In the genomic region with DNA sequence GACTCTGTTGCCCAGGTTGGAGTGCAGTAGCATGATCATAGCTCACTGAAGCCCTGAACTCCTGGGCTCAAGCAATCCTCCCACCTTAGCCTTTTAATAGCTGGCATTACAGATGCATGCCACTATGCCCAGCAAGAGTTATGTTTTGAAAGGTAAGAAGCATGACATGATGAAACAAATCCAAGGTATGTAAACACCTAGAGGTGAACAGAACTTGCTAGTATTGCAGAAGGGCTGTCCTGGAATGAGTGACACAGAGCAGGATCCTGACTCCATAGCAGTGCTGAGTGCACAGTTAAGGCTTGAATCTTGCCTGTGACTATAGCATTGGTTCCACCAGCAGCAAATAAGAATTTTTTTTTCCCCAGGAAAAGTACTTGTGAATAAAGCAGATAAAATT, we compare ENCODE assay signal across 29 cellular contexts.
"Had no signal": no experiment of that assay in that cellular context is flagged by ENCODE, and none has a peak within 500 bp of the region (broad histone marks: within the 10 kb centered on the region; RNA-seq: fewer than 3 reads in every experiment).

No MANE protein-coding gene starts in this region.

- H3K27ac ChIP-seq: ascending aorta, brain microvascular endothelial cell, epithelial cell of prostate, heart right ventricle, hepatocyte had no signal

- DNase-seq: activated CD4-positive, alpha-beta memory T cell treated with anti-CD3 and anti-CD28 coated beads, Interleukin-2, amount 10 ng/mL, durations not matched to agents 7 days and 5 days; activated CD4-positive, alpha-beta T cell treated with anti-CD3 and anti-CD28 coated beads for 1 hour; activated CD4-positive, alpha-beta T cell treated with anti-CD3 and anti-CD28 coated beads for 4 hours; activated CD4-positive, alpha-beta T cell treated with anti-CD3 and anti-CD28 coated beads, Interleukin-2, amount 10 ng/mL, durations not matched to agents 7 days and 5 days; activated CD4-positive, alpha-beta T cell treated with anti-CD3 and anti-CD28 coated beads, Interleukin-2, amount 50 U/mL, for 4 hours; activated CD8-positive, alpha-beta memory T cell treated with anti-CD3 and anti-CD28 coated beads, Interleukin-2, amount 50 U/mL, for 48 hours; activated gamma-delta T cell; activated naive CD4-positive, alpha-beta T cell; activated naive CD4-positive, alpha-beta T cell treated with anti-CD3 and anti-CD28 coated beads, Interleukin-2, amount 10 ng/mL, durations not matched to agents 7 days and 5 days; activated naive CD8-positive, alpha-beta T cell treated with anti-CD3 and anti-CD28 coated beads, Interleukin-2, amount 10 ng/mL, durations not matched to agents 7 days and 5 days; activated T-cell treated with anti-CD3 and anti-CD28 coated beads for 4 hours; activated T-cell treated with anti-CD3 and anti-CD28 coated beads, Interleukin-2, amount 50 U/mL, for 24 hours; activated T-cell treated with anti-CD3 and anti-CD28 coated beads, Interleukin-2, amount 50 U/mL, for 72 hours; brain microvascular endothelial cell; caudate nucleus; cortex of kidney; dermis blood vessel endothelial cell; effector CD4-positive, alpha-beta T cell; effector memory CD8-positive, alpha-beta T cell; foreskin melanocyte; heart right ventricle; T-helper 2 cell had no signal

- FAIRE-seq: colon had no signal

- ATAC-seq: activated naive CD4-positive, alpha-beta T cell treated with anti-CD3 and anti-CD28 coated beads, Interleukin-2, amount 50 U/mL, for 72 hours; activated T-cell treated with anti-CD3 and anti-CD28 coated beads, Interleukin-2, amount 50 U/mL, for 72 hours; effector memory CD8-positive, alpha-beta T cell; gastroesophageal sphincter; heart right ventricle; WTC11 had no signal
